33 cellular contexts compared by ENCODE assay signal in the genomic region with DNA sequence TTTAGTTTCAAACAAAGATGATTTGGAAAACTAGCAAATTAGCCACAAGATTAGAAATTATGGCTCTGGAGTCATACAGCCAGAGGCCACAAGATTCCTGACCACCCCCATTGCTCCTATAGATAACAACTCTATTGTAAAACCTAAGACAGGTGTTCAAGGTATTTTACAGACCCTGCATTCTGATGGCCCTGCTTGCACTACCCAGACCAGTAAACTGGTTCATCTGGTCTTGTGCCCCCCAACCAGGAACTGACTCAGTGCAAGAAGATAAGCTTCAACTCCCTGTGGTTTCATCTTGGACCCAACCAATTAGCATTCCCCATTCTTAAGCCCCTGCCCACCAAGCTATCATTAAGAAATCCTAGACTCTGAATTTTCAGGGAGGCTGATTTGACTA.
"Had no signal": no experiment of that assay in that cellular context is flagged by ENCODE, and none has a peak within 500 bp of the region (broad histone marks: within the 10 kb centered on the region; RNA-seq: fewer than 3 reads in every experiment).

No MANE protein-coding gene starts in this region.

- H3K9me3 ChIP-seq: adrenal gland, ascending aorta, body of pancreas had no signal

- H3K27ac ChIP-seq: adrenal gland, ascending aorta, body of pancreas, brain microvascular endothelial cell, breast epithelium, cardiac muscle cell had no signal

- H3K4me1 ChIP-seq: adrenal gland, ascending aorta, body of pancreas, breast epithelium had no signal

- H3K4me3 ChIP-seq: adrenal gland, ascending aorta, body of pancreas, breast epithelium, cardiac muscle cell had no signal

- ATAC-seq: activated naive CD4-positive, alpha-beta T cell treated with anti-CD3 and anti-CD28 coated beads, Interleukin-2, amount 50 U/mL, for 72 hours; activated naive CD8-positive, alpha-beta T cell treated with anti-CD3 and anti-CD28 coated beads, Interleukin-2, amount 50 U/mL, for 24 hours; activated T-cell treated with anti-CD3 and anti-CD28 coated beads, Interleukin-2, amount 50 U/mL, for 4 hours; activated T-cell treated with anti-CD3 and anti-CD28 coated beads, Interleukin-2, amount 50 U/mL, for 72 hours; activated T-helper 17 cell treated with anti-CD3 and anti-CD28 coated beads, Interleukin-2, amount 50 U/mL, for 72 hours; body of pancreas had no signal

- DNase-seq: activated effector memory CD4-positive, alpha-beta T cell treated with anti-CD3 and anti-CD28 coated beads, Interleukin-2, amount 50 U/mL, for 16 hours; activated effector memory CD4-positive, alpha-beta T cell treated with Interleukin-2 at 50 U/mL for 16 hours; activated gamma-delta T cell; activated gamma-delta T cell treated with Interleukin-2 at 50 U/mL for 16 hours; activated naive CD4-positive, alpha-beta T cell; activated naive CD4-positive, alpha-beta T cell treated with anti-CD3 and anti-CD28 coated beads for 36 hours; activated naive CD4-positive, alpha-beta T cell treated with anti-CD3 and anti-CD28 coated beads, Interleukin-2, amount 10 ng/mL, durations not matched to agents 7 days and 5 days; activated naive CD4-positive, alpha-beta T cell treated with anti-CD3 and anti-CD28 coated beads, Interleukin-2, amount 50 U/mL, for 16 hours; activated naive CD4-positive, alpha-beta T cell treated with Interleukin-2 at 50 U/mL for 16 hours; activated naive CD8-positive, alpha-beta T cell treated with anti-CD3 and anti-CD28 coated beads for 36 hours; activated naive CD8-positive, alpha-beta T cell treated with anti-CD3 and anti-CD28 coated beads, Interleukin-2, amount 10 ng/mL, durations not matched to agents 7 days and 5 days; activated naive CD8-positive, alpha-beta T cell treated with anti-CD3 and anti-CD28 coated beads, Interleukin-2, amount 50 U/mL, for 24 hours; activated T-cell treated with anti-CD3 and anti-CD28 coated beads for 4 hours; activated T-cell treated with anti-CD3 and anti-CD28 coated beads, Interleukin-2, amount 50 U/mL, for 1 hour; activated T-cell treated with anti-CD3 and anti-CD28 coated beads, Interleukin-2, amount 50 U/mL, for 24 hours; activated T-cell treated with anti-CD3 and anti-CD28 coated beads, Interleukin-2, amount 50 U/mL, for 4 hours; activated T-cell treated with anti-CD3 and anti-CD28 coated beads, Interleukin-2, amount 50 U/mL, for 48 hours; activated T-cell treated with anti-CD3 and anti-CD28 coated beads, Interleukin-2, amount 50 U/mL, for 72 hours; adrenal gland; amniotic stem cell; amygdala; anterior cingulate cortex; aorta; body of pancreas; brain microvascular endothelial cell; caudate nucleus; central memory CD4-positive, alpha-beta T cell; cerebellar nuclear complex had no signal

- H3K27me3 ChIP-seq: adrenal gland, ascending aorta, body of pancreas, brain microvascular endothelial cell, cardiac muscle cell had no signal

- H3K36me3 ChIP-seq: adrenal gland, ascending aorta, brain microvascular endothelial cell, breast epithelium, cardiac muscle cell had no signal
